ENCODE assay signal across 24 cellular contexts in genomic region chr13:96700657-96701056, GRCh38.
"Had no signal": no experiment of that assay in that cellular context is flagged by ENCODE, and none has a peak within 500 bp of the region (broad histone marks: within the 10 kb centered on the region; RNA-seq: fewer than 3 reads in every experiment).

No MANE protein-coding gene starts in this region.

- H3K27me3 ChIP-seq: colonic mucosa, dorsolateral prefrontal cortex, esophagus squamous epithelium, heart right ventricle, upper lobe of right lung had no signal

- DNase-seq: activated CD4-positive, alpha-beta T cell treated with anti-CD3 and anti-CD28 coated beads for 1 hour; activated CD4-positive, alpha-beta T cell treated with anti-CD3 and anti-CD28 coated beads, Interleukin-2, amount 50 U/mL, for 1 hour; activated CD8-positive, alpha-beta memory T cell treated with anti-CD3 and anti-CD28 coated beads for 24 hours; activated CD8-positive, alpha-beta memory T cell treated with anti-CD3 and anti-CD28 coated beads, Interleukin-2, amount 50 U/mL, for 48 hours; activated naive CD4-positive, alpha-beta T cell; activated T-cell treated with anti-CD3 and anti-CD28 coated beads, Interleukin-2, amount 50 U/mL, for 4 hours; amniotic stem cell; colonic mucosa; dorsolateral prefrontal cortex; effector memory CD8-positive, alpha-beta T cell; esophagus squamous epithelium; heart right ventricle; natural killer cell; retina; stimulated activated CD4-positive, alpha-beta T cell treated with anti-CD3 and anti-CD28 coated beads, Interleukin-4, amount 100 ng/mL, for 4 hours; stimulated activated naive CD8-positive, alpha-beta T cell treated with anti-CD3 and anti-CD28 coated beads, Interleukin-15, Interleukin-2, amounts not matched to agents 100 U/mL and 50 U/mL, for 24 hours; T-helper 1 cell; upper lobe of right lung; WERI-Rb-1 had no signal

- H3K9me3 ChIP-seq: colonic mucosa, esophagus squamous epithelium, upper lobe of right lung had no signal

- H3K36me3 ChIP-seq: colonic mucosa, esophagus squamous epithelium, heart right ventricle, upper lobe of right lung, WERI-Rb-1 had no signal

- H3K4me1 ChIP-seq: colonic mucosa, esophagus squamous epithelium, heart right ventricle, upper lobe of right lung had no signal

- H3K27me3 Mint-ChIP-seq: activated naive CD8-positive, alpha-beta T cell; effector memory CD8-positive, alpha-beta T cell; progenitor cell of endocrine pancreas had no signal

- ATAC-seq: activated T-cell treated with anti-CD3 and anti-CD28 coated beads, Interleukin-2, amount 50 U/mL, for 4 hours; effector memory CD8-positive, alpha-beta T cell; left lobe of liver; natural killer cell; stimulated activated naive CD8-positive, alpha-beta T cell treated with anti-CD3 and anti-CD28 coated beads, Interleukin-15, Interleukin-2, amounts not matched to agents 100 U/mL and 50 U/mL, for 24 hours; upper lobe of right lung had no signal

- H3K4me1 Mint-ChIP-seq: natural killer cell had no signal

- H3K4me3 Mint-ChIP-seq: activated naive CD8-positive, alpha-beta T cell; activated T-cell treated with anti-CD3 and anti-CD28 coated beads, Interleukin-2, amount 50 U/mL, for 4 hours; effector memory CD8-positive, alpha-beta T cell; natural killer cell had no signal

- H3K36me3 Mint-ChIP-seq: activated naive CD8-positive, alpha-beta T cell; natural killer cell had no signal

- H3K27ac Mint-ChIP-seq: activated naive CD8-positive, alpha-beta T cell; activated T-helper 2 cell treated with anti-CD3 and anti-CD28 coated beads, Interferon-gamma antibody, Interleukin-2, Interleukin-4, amounts not matched to agents 10 μg/mL and 5 μg/mL and 100 μg/mL, durations not matched to agents 14 hours and 24 hours and 36 hours; effector memory CD8-positive, alpha-beta T cell; natural killer cell; progenitor cell of endocrine pancreas had no signal

- H3K4me3 ChIP-seq: colonic mucosa, dorsolateral prefrontal cortex, esophagus squamous epithelium, heart right ventricle, lung, upper lobe of right lung had no signal

- H3K27ac ChIP-seq: colonic mucosa, dorsolateral prefrontal cortex, esophagus squamous epithelium, heart right ventricle, upper lobe of right lung, WERI-Rb-1 had no signal

- H3K9me3 Mint-ChIP-seq: activated T-cell treated with anti-CD3 and anti-CD28 coated beads, Interleukin-2, amount 50 U/mL, for 4 hours had no signal
